ENCODE assay signal across 8 cellular contexts in the genomic region with DNA sequence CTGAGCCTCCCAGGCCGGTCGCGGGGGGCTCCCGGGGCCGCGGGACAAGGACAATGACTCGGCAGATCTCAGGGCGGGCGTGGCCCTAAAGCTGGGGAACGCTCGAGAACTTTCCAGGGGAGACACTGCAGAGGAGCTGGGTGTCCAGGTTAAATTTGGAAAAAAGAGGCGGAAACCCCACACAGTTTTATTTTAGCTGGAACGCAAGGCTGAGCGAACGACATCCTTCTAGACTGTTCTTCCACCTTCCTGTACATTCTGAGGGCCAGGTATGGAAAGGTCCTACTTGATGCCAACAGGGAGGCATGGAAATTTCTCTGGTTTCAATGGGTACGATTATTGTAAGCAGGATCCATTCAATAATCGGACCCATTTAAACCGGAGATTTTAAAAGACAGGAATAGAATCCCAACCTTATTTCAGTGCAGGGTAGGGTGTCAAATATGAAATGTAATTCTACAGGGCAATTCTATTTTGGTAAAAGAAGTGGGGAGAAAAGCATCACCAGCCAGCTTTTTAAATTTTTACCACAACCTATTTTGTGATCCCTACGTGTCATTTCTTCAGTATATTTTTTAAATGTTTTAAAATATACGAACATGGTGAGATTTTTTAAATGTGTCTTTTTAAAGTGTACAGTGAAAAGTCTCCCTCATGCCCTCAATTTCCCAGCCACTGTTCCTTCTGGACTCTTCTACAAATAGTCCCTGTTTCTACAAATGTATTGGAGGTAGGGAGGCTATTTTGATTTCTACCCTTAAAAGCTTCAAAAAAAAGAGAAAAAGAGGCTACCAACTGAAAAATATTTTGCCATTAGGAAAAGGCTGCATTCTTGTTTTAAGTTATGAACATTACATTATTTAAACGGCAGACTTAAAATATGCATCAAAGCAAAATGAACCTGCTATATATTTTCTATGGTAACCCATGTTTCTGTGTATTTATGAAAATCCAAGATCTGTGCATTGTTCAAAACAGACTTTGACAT. TPM values are rescaled to one million over a fixed set of nuclear protein-coding genes. Genes with fewer than 3 reads are reported as not detected.
DNase-seq lines count a peak whose midpoint lies in the region; ATAC-seq and TF ChIP-seq lines count a peak whose summit lies in the region.

No MANE protein-coding gene starts in this region.

- H3K36me3 Mint-ChIP-seq in MCF 10A (ENCODE audit: insufficient read depth, unreplicated experiment) = peaks cover 61% of the 10 kb centered on the region

- DNase-seq in SK-N-SH = no peak
- DNase-seq in MCF 10A (ENCODE audit: unreplicated experiment) = peak; percentile 60
- peak; percentile 60 for DNase-seq in stomach
- DNase-seq in NCI-H1417 (lab: John Stamatoyannopoulos, UW) = no peak

- peaks cover 15 to 19% of the 10 kb centered on the region in 2 experiments for H3K36me3 ChIP-seq in SK-N-SH (replicated peaks in 1 of 2; ENCODE audit: control insufficient read depth in 1 of 2, insufficient read depth in 2 of 2, low read length in 1 of 2)
- peaks cover 33% of the 10 kb centered on the region for H3K36me3 ChIP-seq in HUES6 (ENCODE audit: control insufficient read depth, insufficient read depth, low read length)
- peaks cover 16 to 34% (median 29%) of the 10 kb centered on the region in 4 donors for H3K36me3 ChIP-seq in stomach

- H3K4me1 Mint-ChIP-seq in MCF 10A (ENCODE audit: insufficient read depth, unreplicated experiment) = peaks cover 44% of the 10 kb centered on the region

- BruUV-seq in MCF 10A (replicated peaks; lab: Mats Ljungman, UMichigan) = TSS peak; percentile 82

- peaks cover 35% of the 10 kb centered on the region for H4K20me1 ChIP-seq in SK-N-SH (ENCODE audit: insufficient read depth)

- CTCF ChIA-PET in SK-N-SH (lab: Yijun Ruan, JAX) (interaction anchor here (0.7 to 7.5 kb wide), 4 partner anchors 9 to 563 kb away, joined by 3 to 51 read pairs (median 14); no protein-coding TSS in a partner anchor), MCF 10A (lab: Yijun Ruan, JAX) (interaction anchor here (0.5 to 4.6 kb wide), 8 partner anchors 10 to 1045 kb away, joined by 3 to 64 read pairs (median 4); no protein-coding TSS in a partner anchor)

- H3F3A ChIP-seq in SK-N-SH (replicated peaks; ENCODE audit: insufficient read depth) = peaks cover 46% of the 10 kb centered on the region

- peaks cover 46% of the 10 kb centered on the region for H3K79me2 ChIP-seq in SK-N-SH (ENCODE audit: insufficient read depth)

- WGBS in SK-N-SH (ENCODE audit: low lambda C conversion rate) = 22% methylated on average over 21 of the region's 21 CpGs
- WGBS in stomach, 5 donors = 11 to 16% (median 15%) methylated on average over 18 to 21 of the region's 21 CpGs

- intact Hi-C loops in MCF 10A (cut with micrococcal nuclease) (no loop called here), stomach (cut with DNase I; ENCODE audit: low total_unique reads) (no loop called here)

- no peaks in the 10 kb centered on the region for H3K27me3 ChIP-seq in SK-N-SH (ENCODE audit: insufficient read depth)
- H3K27me3 ChIP-seq in HUES6 (ENCODE audit: control insufficient read depth, insufficient read depth, low read length) = no peaks in the 10 kb centered on the region
- no peaks in the 10 kb centered on the region for H3K27me3 ChIP-seq in layer of hippocampus (ENCODE audit: control insufficient read depth, insufficient read depth, low read length)
- no peaks in the 10 kb centered on the region for H3K27me3 ChIP-seq in stomach

- H3K9ac ChIP-seq in SK-N-SH (peak overlapping the region; percentile 99), HUES6 (ENCODE audit: low read length) (peak overlapping the region; percentile 99)

- no peaks in the 10 kb centered on the region for H3K9me3 Mint-ChIP-seq in MCF 10A (ENCODE audit: unreplicated experiment)

- no peak for TF ChIP-seq RAD21 in SK-N-SH (IDR thresholded peaks at IDR 0.05; ENCODE audit: low read length)

- TF ChIP-seq POLR2A in stomach (IDR thresholded peaks at IDR 0.05) = no peak

- TF ChIP-seq EP300 in SK-N-SH (IDR thresholded peaks at IDR 0.05; ENCODE audit: borderline replicate concordance in 1 of 2, low read depth in 1 of 2, low read length in 1 of 2) = peak in 1 of 2 experiments; percentile 67; a peak in 2 of 4 replicates
- no peak for TF ChIP-seq EP300 in stomach (IDR thresholded peaks at IDR 0.05)

- peak overlapping the region; percentile 100 for H3K27ac Mint-ChIP-seq in MCF 10A (ENCODE audit: low read depth, unreplicated experiment)

- H3K4me1 ChIP-seq in SK-N-SH (ENCODE audit: control insufficient read depth in 1 of 2, insufficient read depth in 2 of 2, low read depth in 1 of 2, low read length in 1 of 2) (peaks cover 32 to 48% of the 10 kb centered on the region in 2 experiments), HUES6 (ENCODE audit: control insufficient read depth, insufficient read depth, low read length) (peaks cover 40% of the 10 kb centered on the region), stomach (peaks cover 52 to 73% (median 66%) of the 10 kb centered on the region in 4 donors)

- TF ChIP-seq CTCF in SK-N-SH (IDR thresholded peaks at IDR 0.05) = no peak
- TF ChIP-seq CTCF in MCF 10A (IDR thresholded peaks at IDR 0.05; ENCODE audit: unreplicated experiment) = no peak
- no peak for TF ChIP-seq CTCF in stomach (IDR thresholded peaks at IDR 0.05)

- H3K4me3 ChIP-seq in SK-N-SH (ENCODE audit: low read depth in 2 of 2, low read length in 1 of 2) (peak overlapping the region; percentile 74 to 100), HUES6 (ENCODE audit: low read depth, low read length) (peak overlapping the region; percentile 90), stomach (peak overlapping the region; percentile 79 to 88 (median 81))

- H3K4me3 Mint-ChIP-seq in MCF 10A (ENCODE audit: unreplicated experiment) = peak overlapping the region; percentile 95

- H3K9me3 ChIP-seq in SK-N-SH (no peaks in the 10 kb centered on the region), HUES6 (ENCODE audit: control insufficient read depth, insufficient read depth, low read depth, low read length) (no peaks in the 10 kb centered on the region), stomach (no peaks in the 10 kb centered on the region)

- no peaks in the 10 kb centered on the region for H3K27me3 Mint-ChIP-seq in MCF 10A (ENCODE audit: insufficient read depth, unreplicated experiment)

- peak overlapping the region; percentile 89 for H3K4me2 ChIP-seq in SK-N-SH

- H3K9me2 ChIP-seq in SK-N-SH = no peaks in the 10 kb centered on the region

- POLR2A ChIA-PET in SK-N-SH (lab: Yijun Ruan, JAX) (interaction anchor here (1.6 to 1.7 kb wide), 2 partner anchors 11 to 25 kb away, joined by 6 to 25 read pairs; no protein-coding TSS in a partner anchor), MCF 10A (lab: Yijun Ruan, JAX) (interaction anchor here (0.5 to 31.0 kb wide), 23 partner anchors 1 to 396 kb away, joined by 3 to 2121 read pairs (median 4); a partner anchor contains a TSS)

- H2AFZ ChIP-seq in SK-N-SH (ENCODE audit: low read depth) = peak overlapping the region; percentile 44; the same call in 1 of the 2 replicates

- ATAC-seq in SK-N-SH treated with all-trans-retinoic acid at 6 μM for 48 hours = no peak
- no peak for ATAC-seq in HG02678 (IDR thresholded peaks at IDR 0.05; ENCODE audit: unreplicated experiment)

- peak overlapping the region; percentile 97 to 100 for H3K27ac ChIP-seq in SK-N-SH (ENCODE audit: low read depth in 2 of 2, low read length in 1 of 2)
- peak overlapping the region; percentile 100 for H3K27ac ChIP-seq in HUES6 (ENCODE audit: low read depth, low read length)
- peak overlapping the region; percentile 100 for H3K27ac ChIP-seq in layer of hippocampus (ENCODE audit: low read depth, low read length)
- peak overlapping the region; percentile 98 to 100 (median 100) for H3K27ac ChIP-seq in stomach

TF ChIP-seq in SK-N-SH, 30 proteins besides CTCF, POLR2A, EP300 and RAD21:
- TF ChIP-seq, protein P1, sequence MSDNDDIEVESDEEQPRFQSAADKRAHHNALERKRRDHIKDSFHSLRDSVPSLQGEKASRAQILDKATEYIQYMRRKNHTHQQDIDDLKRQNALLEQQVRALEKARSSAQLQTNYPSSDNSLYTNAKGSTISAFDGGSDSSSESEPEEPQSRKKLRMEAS (IDR thresholded peaks at IDR 0.05; ENCODE audit: low read depth) = peak; percentile 15; the same call in 1 of the 2 replicates
- no peak for TF ChIP-seq NRF1 (IDR thresholded peaks at IDR 0.05; ENCODE audit: low read depth, low read length)

TF ChIP-seq in SK-N-SH treated with all-trans-retinoic acid at 6 μM for 48 hours, 23 proteins besides CTCF, POLR2A, EP300 and RAD21 (continues in another document):
- TF ChIP-seq ZNF565 (CRISPR knock-in tag; conservative IDR thresholded peaks at IDR 0.05; ENCODE audit: low read depth) (no peak), ZFP30 (CRISPR knock-in tag; IDR thresholded peaks at IDR 0.05) (no peak), ZNF8 (CRISPR knock-in tag; IDR thresholded peaks at IDR 0.05) (no peak), ZNF70 (CRISPR knock-in tag; IDR thresholded peaks at IDR 0.05) (no peak), BACH2 (CRISPR knock-in tag; IDR thresholded peaks at IDR 0.05; ENCODE audit: borderline replicate concordance) (no peak), CSDC2 (CRISPR knock-in tag; IDR thresholded peaks at IDR 0.05) (no peak)
- TF ChIP-seq, protein P2, sequence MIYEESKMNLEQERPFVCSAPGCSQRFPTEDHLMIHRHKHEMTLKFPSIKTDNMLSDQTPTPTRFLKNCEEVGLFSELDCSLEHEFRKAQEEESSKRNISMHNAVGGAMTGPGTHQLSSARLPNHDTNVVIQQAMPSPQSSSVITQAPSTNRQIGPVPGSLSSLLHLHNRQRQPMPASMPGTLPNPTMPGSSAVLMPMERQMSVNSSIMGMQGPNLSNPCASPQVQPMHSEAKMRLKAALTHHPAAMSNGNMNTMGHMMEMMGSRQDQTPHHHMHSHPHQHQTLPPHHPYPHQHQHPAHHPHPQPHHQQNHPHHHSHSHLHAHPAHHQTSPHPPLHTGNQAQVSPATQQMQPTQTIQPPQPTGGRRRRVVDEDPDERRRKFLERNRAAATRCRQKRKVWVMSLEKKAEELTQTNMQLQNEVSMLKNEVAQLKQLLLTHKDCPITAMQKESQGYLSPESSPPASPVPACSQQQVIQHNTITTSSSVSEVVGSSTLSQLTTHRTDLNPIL (CRISPR knock-in tag; IDR thresholded peaks at IDR 0.05; ENCODE audit: low read depth) = no peak

RNA-seq across cellular contexts. Expression of a gene that starts 1.1 kb away (rescaled TPM):
- polyA plus RNA-seq in SK-N-SH (2012; rRNA removed) (1,327 and 1,666 TPM in 2 replicates), stomach (1,000 to 10,000 TPM in 1 of 3 donors, 100 to 1,000 TPM in 2; 875 to 1,080 (median 957) TPM)
- 1,141 and 1,342 TPM in 2 replicates for polyA plus RNA-seq in SK-N-SH (2012; cell fraction: cytosol; rRNA removed)
- 1,930 and 2,064 TPM in 2 replicates for polyA plus RNA-seq in SK-N-SH (2012; cell fraction: nucleus; rRNA removed)
- total RNA-seq in MCF 10A (2022) (1,485 and 1,602 TPM in 2 replicates), stomach (1,000 to 10,000 TPM in 3 of 5 donors, 100 to 1,000 TPM in 2; 409 to 1,431 (median 1,065) TPM)

RNA-seq across cellular contexts. Expression of a gene that starts 51.9 kb away (rescaled TPM):
- polyA plus RNA-seq in SK-N-SH (2012; rRNA removed) (12.8 and 33.0 TPM in 2 replicates), stomach (10 to 100 TPM in 1 of 3 donors, 1 to 10 TPM in 2; 6.7 to 19.4 (median 9.3) TPM)
- polyA plus RNA-seq in SK-N-SH (2012; cell fraction: cytosol; rRNA removed) = 17.4 and 25.1 TPM in 2 replicates
- polyA plus RNA-seq in SK-N-SH (2012; cell fraction: nucleus; rRNA removed) = 36.4 and 45.3 TPM in 2 replicates
- total RNA-seq in MCF 10A (2022) (48.2 and 71.0 TPM in 2 replicates), stomach (10 to 100 TPM in 2 of 5 donors, 1 to 10 TPM in 3; 2.9 to 63.7 (median 8.3) TPM)

Comparison
In these comparisons a context has a peak if more than half of its experiments do, and no peak if none do; other contexts are left out.
1. DNase-seq: peak in MCF 10A (single experiment) and stomach (single experiment); none in SK-N-SH (single experiment) and NCI-H1417 (0 of 3).
2. Peak in every context shown above with its lines, with median percentiles within 50 percentile points of each other: H3K27ac ChIP-seq and H3K4me3 ChIP-seq.